In genomic region chr11:118914957-118915356, GRCh38 we compare ENCODE assay signal across 1 cellular context.
TF ChIP-seq lines count a peak whose summit lies in the region.

No MANE protein-coding gene starts in this region.

TF ChIP-seq in GM12878, 131 proteins besides CTCF, POLR2A, EP300 and RAD21:
- TF ChIP-seq PBX3 (IDR thresholded peaks at IDR 0.05; ENCODE audit: insufficient replicate concordance, low read depth, low read length) (peak; percentile 83), ZNF384 (IDR thresholded peaks at IDR 0.05; ENCODE audit: borderline replicate concordance, low read depth, low read length) (0 out of 2 replicates have a peak, but pooled peaks have one; percentile 27), RELB (IDR thresholded peaks at IDR 0.05; ENCODE audit: low read depth) (0 out of 2 replicates have a peak, but pooled peaks have one; percentile 19), MLLT1 (IDR thresholded peaks at IDR 0.05) (peak; percentile 79), PAX5 (IDR thresholded peaks at IDR 0.05; ENCODE audit: borderline replicate concordance, low read depth, low read length) (peak; percentile 90), ATF7 (IDR thresholded peaks at IDR 0.05; ENCODE audit: low read depth) (0 out of 2 replicates have a peak, but pooled peaks have one; percentile 23), SMARCA5 (IDR thresholded peaks at IDR 0.05) (0 out of 2 replicates have a peak, but pooled peaks have one; percentile 1), NBN (IDR thresholded peaks at IDR 0.05) (0 out of 2 replicates have a peak, but pooled peaks have one; percentile 17), PKNOX1 (IDR thresholded peaks at IDR 0.05) (peak; percentile 95)
